Comparison of ENCODE assay signal across 1 cellular context in the genomic region with DNA sequence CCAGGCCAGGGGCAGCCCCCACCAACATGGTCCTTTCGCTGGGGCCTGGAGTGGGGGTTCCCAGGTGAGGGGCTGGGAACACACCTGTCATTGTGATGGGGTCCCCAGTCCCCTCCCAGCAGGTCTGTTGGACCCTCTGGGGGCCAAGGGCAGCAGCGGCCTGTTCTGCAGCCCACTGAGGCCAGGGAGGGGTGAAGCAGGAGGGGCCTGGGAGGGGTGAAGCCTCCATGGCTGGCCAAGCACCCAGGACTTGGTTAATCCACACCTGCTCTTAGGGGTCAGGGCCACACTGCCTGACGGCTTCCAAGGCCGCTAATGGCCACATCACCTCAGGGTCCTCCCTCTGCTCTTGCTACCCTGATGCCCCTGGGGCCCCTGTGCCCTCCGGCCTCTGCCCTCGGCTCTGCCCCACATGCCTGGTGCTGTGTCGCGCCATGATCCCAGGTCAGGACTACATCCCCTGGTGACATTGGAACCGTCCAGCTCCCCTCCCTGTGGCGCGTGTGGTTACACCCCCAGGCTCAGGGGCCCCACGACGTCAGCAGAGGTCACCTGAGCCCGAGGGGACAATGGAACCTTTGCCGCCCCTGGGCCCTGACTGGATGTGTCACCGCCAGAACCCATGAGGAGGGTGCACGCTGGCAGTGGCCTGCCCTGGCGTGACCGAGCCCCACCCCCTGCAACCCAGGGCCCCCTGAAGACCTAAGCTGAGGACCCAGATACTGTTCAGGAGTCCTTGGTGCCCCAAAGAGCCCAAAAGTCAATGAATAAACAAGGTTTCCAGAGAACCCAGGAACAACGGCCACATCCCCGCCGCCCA.
TF ChIP-seq lines count a peak whose summit lies in the region.

No MANE protein-coding gene starts in this region.

TF ChIP-seq in SK-N-SH, 30 proteins besides CTCF, POLR2A, EP300 and RAD21 (continued from another document):
- TF ChIP-seq, protein P1, sequence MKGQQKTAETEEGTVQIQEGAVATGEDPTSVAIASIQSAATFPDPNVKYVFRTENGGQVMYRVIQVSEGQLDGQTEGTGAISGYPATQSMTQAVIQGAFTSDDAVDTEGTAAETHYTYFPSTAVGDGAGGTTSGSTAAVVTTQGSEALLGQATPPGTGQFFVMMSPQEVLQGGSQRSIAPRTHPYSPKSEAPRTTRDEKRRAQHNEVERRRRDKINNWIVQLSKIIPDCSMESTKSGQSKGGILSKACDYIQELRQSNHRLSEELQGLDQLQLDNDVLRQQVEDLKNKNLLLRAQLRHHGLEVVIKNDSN (IDR thresholded peaks at IDR 0.05; ENCODE audit: borderline replicate concordance, low read depth), result no peak
- no peak for TF ChIP-seq SMC3 (IDR thresholded peaks at IDR 0.05; ENCODE audit: low read depth, low read length)
- TF ChIP-seq YY1 (IDR thresholded peaks at IDR 0.05; ENCODE audit: low read depth), result no peak
- no peak for TF ChIP-seq CHD2 (IDR thresholded peaks at IDR 0.05; ENCODE audit: low read length, partially characterized antibody)
